Comparison of ENCODE assay signal across 14 cellular contexts in the genomic region with DNA sequence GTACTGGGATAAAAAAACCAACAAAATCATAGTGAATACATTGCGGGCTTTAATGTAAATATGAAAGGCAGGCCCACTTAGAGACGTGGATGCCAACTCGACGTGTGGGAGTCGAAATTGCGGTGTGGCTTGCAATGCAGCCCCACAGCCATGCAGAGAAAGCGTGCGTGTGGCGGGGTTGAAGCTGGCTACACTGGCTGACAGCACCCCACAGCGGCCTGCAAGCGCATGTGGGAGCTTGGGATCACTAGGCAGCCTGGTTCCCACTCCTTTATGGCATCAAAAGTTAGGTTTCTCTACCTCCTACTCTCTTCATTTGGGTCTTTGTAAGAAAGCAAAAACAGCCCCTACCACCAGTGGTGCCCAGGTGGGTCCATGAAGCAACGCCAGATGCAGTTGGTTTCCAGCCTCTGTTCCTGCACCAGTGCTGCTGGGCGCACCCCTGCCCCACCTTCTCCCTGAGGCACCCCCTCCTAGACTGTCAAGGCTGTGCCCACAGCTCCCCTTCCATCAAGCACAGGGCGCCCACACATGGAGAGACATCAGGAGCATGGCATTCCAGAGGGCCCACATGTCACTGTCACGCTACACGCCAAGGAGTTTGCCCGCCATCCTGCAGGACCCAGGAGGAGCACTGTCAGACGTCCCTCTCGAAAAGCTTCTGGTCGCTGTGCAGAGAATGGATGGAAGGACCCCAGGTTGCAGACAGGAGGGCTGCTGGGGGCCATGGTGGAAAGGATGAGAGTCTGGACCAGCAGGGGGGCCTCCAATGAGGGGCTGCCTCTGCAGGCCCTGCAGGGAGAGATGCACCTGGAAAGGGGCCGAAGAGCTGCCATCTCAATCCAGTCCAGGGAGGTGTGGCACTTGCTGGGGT.
A peak's percentile ranks its signal among the peaks of the same experiment; 100 is the strongest.
DNase-seq lines count a peak whose midpoint lies in the region; ATAC-seq lines count a peak whose summit lies in the region.
"Had no signal": no experiment of that assay in that cellular context is flagged by ENCODE, and none has a peak within 500 bp of the region (broad histone marks: within the 10 kb centered on the region; RNA-seq: fewer than 3 reads in every experiment).

No MANE protein-coding gene starts in this region.

- peaks cover 2% of the 10 kb centered on the region for H3K27me3 Mint-ChIP-seq in activated naive CD8-positive, alpha-beta T cell treated with anti-CD3 and anti-CD28 coated beads for 36 hours

- no peaks in the 10 kb centered on the region for H3K36me3 Mint-ChIP-seq in activated naive CD8-positive, alpha-beta T cell treated with anti-CD3 and anti-CD28 coated beads for 36 hours
- H3K36me3 Mint-ChIP-seq: CD8-positive, alpha-beta memory T cell had no signal

- H3K27ac Mint-ChIP-seq in activated naive CD8-positive, alpha-beta T cell treated with anti-CD3 and anti-CD28 coated beads for 36 hours: no peak overlapping the region
- H3K27ac Mint-ChIP-seq: CD8-positive, alpha-beta memory T cell; H9 had no signal

- H3K4me3 Mint-ChIP-seq in activated naive CD8-positive, alpha-beta T cell treated with anti-CD3 and anti-CD28 coated beads for 36 hours: no peak overlapping the region
- H3K4me3 Mint-ChIP-seq: CD8-positive, alpha-beta memory T cell; H9 had no signal

- intact Hi-C loops in head of caudate nucleus (cut with DNase I) (no loop called here), posterior vena cava (cut with DNase I) (no loop called here)

- ATAC-seq in HG03439 (IDR thresholded peaks at IDR 0.05; ENCODE audit: unreplicated experiment): no peak

- no peaks in the 10 kb centered on the region for H3K9me3 Mint-ChIP-seq in activated naive CD8-positive, alpha-beta T cell treated with anti-CD3 and anti-CD28 coated beads for 36 hours
- H3K9me3 Mint-ChIP-seq: CD8-positive, alpha-beta memory T cell; H9 had no signal

- DNase-seq in activated effector memory CD4-positive, alpha-beta T cell treated with anti-CD3 and anti-CD28 coated beads, Interleukin-2, amount 50 U/mL, for 16 hours: peak; percentile 44
- no peak for DNase-seq in activated effector memory CD4-positive, alpha-beta T cell treated with Interleukin-2 at 50 U/mL for 16 hours
- DNase-seq in head of caudate nucleus: peak in 36 of 42 donors; percentile 24 to 87 (median 58)
- peak; percentile 49 for DNase-seq in posterior vena cava (ENCODE audit: low spot score)
- no peak for DNase-seq in activated naive CD8-positive, alpha-beta T cell treated with anti-CD3 and anti-CD28 coated beads for 36 hours
- no peak for DNase-seq in NCI-H2081 treated with DMSO at 0.1 percent for 48 hours (lab: John Stamatoyannopoulos, UW)
- DNase-seq: 8988T; AML-193; CD8-positive, alpha-beta memory T cell; DMS53; GF-D8; GOT3; H9 had no signal

- H3K4me1 Mint-ChIP-seq in activated naive CD8-positive, alpha-beta T cell treated with anti-CD3 and anti-CD28 coated beads for 36 hours: no peaks in the 10 kb centered on the region
- H3K4me1 Mint-ChIP-seq: CD8-positive, alpha-beta memory T cell had no signal

Comparison
In these comparisons a context has a peak if more than half of its experiments do, and no peak if none do; other contexts are left out.
1. DNase-seq: peak in activated effector memory CD4-positive, alpha-beta T cell treated with anti-CD3 and anti-CD28 coated beads, Interleukin-2, amount 50 U/mL, for 16 hours (single experiment), head of caudate nucleus (36 of 42) and posterior vena cava (single experiment); none in activated effector memory CD4-positive, alpha-beta T cell treated with Interleukin-2 at 50 U/mL for 16 hours (single experiment), activated naive CD8-positive, alpha-beta T cell treated with anti-CD3 and anti-CD28 coated beads for 36 hours (single experiment) and NCI-H2081 treated with DMSO at 0.1 percent for 48 hours (single experiment).